ENCODE assay signal across 8 cellular contexts in genomic region chrX:130060122-130061069, GRCh38. TPM values are rescaled to one million over a fixed set of nuclear protein-coding genes. Genes with fewer than 3 reads are reported as not detected.
A peak's percentile ranks its signal among the peaks of the same experiment; 100 is the strongest.
DNase-seq lines count a peak whose midpoint lies in the region; ATAC-seq lines count a peak whose summit lies in the region.

No MANE protein-coding gene starts in this region.

- POLR2A ChIA-PET in activated CD4-positive, alpha-beta memory T cell treated with anti-CD3 and anti-CD28 coated beads for 36 hours (lab: Charles Lee): interaction anchor here (0.9 to 1.0 kb wide), 2 partner anchors 11 to 135 kb away, joined by 3 read pairs; no protein-coding TSS in a partner anchor

- H3K4me2 ChIP-seq in BLaER1 treated with 17β-estradiol and CSF1 and Interleukin-3, amounts not matched to agents 10 nM and 100 nM: peak overlapping the region; percentile 68 to 85 (median 76)

- H3K9me3 Mint-ChIP-seq in activated CD4-positive, alpha-beta memory T cell treated with anti-CD3 and anti-CD28 coated beads for 36 hours: no peaks in the 10 kb centered on the region

- H3K27ac Mint-ChIP-seq in activated CD4-positive, alpha-beta memory T cell treated with anti-CD3 and anti-CD28 coated beads for 36 hours: peak overlapping the region; percentile 60

- peaks cover 0 to 58% (median 11%) of the 10 kb centered on the region in 11 experiments; a peak in 15 of 22 replicates for H4K20me1 ChIP-seq in BLaER1 treated with 17β-estradiol and CSF1 and Interleukin-3, amounts not matched to agents 10 nM and 100 nM

- peak; percentile 89 for DNase-seq in GM19240 (ENCODE audit: insufficient read length, low spot score)
- DNase-seq in NCI-H526 (lab: John Stamatoyannopoulos, UW): peak; percentile 46 to 85
- DNase-seq in activated CD4-positive, alpha-beta memory T cell treated with anti-CD3 and anti-CD28 coated beads for 36 hours: peak; percentile 88
- DNase-seq in effector CD4-positive, alpha-beta T cell: peak; percentile 77
- DNase-seq in lung microvascular endothelial cell (ENCODE audit: low read depth in 2 of 2): peak; percentile 63 to 69
- peak; percentile 46 to 78 (median 69) for DNase-seq in stimulated activated CD4-positive, alpha-beta T cell treated with anti-CD3 and anti-CD28 coated beads, TNF-alpha, amount 100 ng/mL, for 24 hours (ENCODE audit: low read depth in 3 of 3)

- ATAC-seq in HG03432 (IDR thresholded peaks at IDR 0.05; ENCODE audit: unreplicated experiment): peak; percentile 95

- peaks cover 6% of the 10 kb centered on the region for H3K4me1 Mint-ChIP-seq in activated CD4-positive, alpha-beta memory T cell treated with anti-CD3 and anti-CD28 coated beads for 36 hours (ENCODE audit: low read depth)

- H3K9me3 ChIP-seq in BLaER1 treated with 17β-estradiol and CSF1 and Interleukin-3, amounts not matched to agents 10 nM and 100 nM (replicated peaks in 1 of 11): peaks cover 0 to 9% (median 0%) of the 10 kb centered on the region in 11 experiments; a peak in 3 of 22 replicates

- H3K36me3 Mint-ChIP-seq in activated CD4-positive, alpha-beta memory T cell treated with anti-CD3 and anti-CD28 coated beads for 36 hours: no peaks in the 10 kb centered on the region

- peaks cover 27 to 53% (median 47%) of the 10 kb centered on the region in 10 experiments; a peak in 19 of 20 replicates for H3K4me1 ChIP-seq in BLaER1 treated with 17β-estradiol and CSF1 and Interleukin-3, amounts not matched to agents 10 nM and 100 nM

- peak overlapping the region; percentile 49 to 69 (median 58) for H3K4me3 ChIP-seq in BLaER1 treated with 17β-estradiol and CSF1 and Interleukin-3, amounts not matched to agents 10 nM and 100 nM

- peak overlapping the region; percentile 68 to 82 (median 79) for H3K9ac ChIP-seq in BLaER1 treated with 17β-estradiol and CSF1 and Interleukin-3, amounts not matched to agents 10 nM and 100 nM

- intact Hi-C loops in activated CD4-positive, alpha-beta memory T cell treated with anti-CD3 and anti-CD28 coated beads for 36 hours (cut with micrococcal nuclease): loop anchor here (1.0 to 10.0 kb wide), 4 partner anchors 56 to 453 kb away; no protein-coding TSS in a partner anchor

- peak overlapping the region; percentile 73 for H3K4me3 Mint-ChIP-seq in activated CD4-positive, alpha-beta memory T cell treated with anti-CD3 and anti-CD28 coated beads for 36 hours

- CTCF ChIA-PET in activated CD4-positive, alpha-beta memory T cell treated with anti-CD3 and anti-CD28 coated beads for 36 hours (lab: Charles Lee): interaction anchor here (0.5 to 2.0 kb wide), 38 partner anchors 8 to 469 kb away, joined by 3 to 27 read pairs (median 4); partner anchors contain the start of gene APLN

- H3K27me3 ChIP-seq in BLaER1 treated with 17β-estradiol and CSF1 and Interleukin-3, amounts not matched to agents 10 nM and 100 nM: peaks cover 34 to 75% (median 49%) of the 10 kb centered on the region in 11 experiments; a peak in 21 of 22 replicates

- H3K36me3 ChIP-seq in BLaER1 treated with 17β-estradiol and CSF1 and Interleukin-3, amounts not matched to agents 10 nM and 100 nM: peaks cover 0 to 23% (median 9%) of the 10 kb centered on the region in 11 experiments; a peak in 16 of 22 replicates

- H3K27me3 Mint-ChIP-seq in activated CD4-positive, alpha-beta memory T cell treated with anti-CD3 and anti-CD28 coated beads for 36 hours: no peaks in the 10 kb centered on the region

- H3K27ac ChIP-seq in BLaER1 treated with 17β-estradiol and CSF1 and Interleukin-3, amounts not matched to agents 10 nM and 100 nM: peak overlapping the region; percentile 33 to 79 (median 71); a peak in 20 of 22 replicates

RNA-seq across cellular contexts. Expression of gene ELF4, which starts 49.9 kb away (rescaled TPM):
- total RNA-seq in activated CD4-positive, alpha-beta memory T cell treated with anti-CD3 and anti-CD28 coated beads for 36 hours: 10 to 100 TPM; 28.0 to 28.2 TPM
- 9.7 and 10.2 TPM in 2 replicates for total RNA-seq in lung microvascular endothelial cell

Comparison
In these comparisons a context has a peak if more than half of its experiments do, and no peak if none do; other contexts are left out.
1. Peak in every context shown above with its lines: DNase-seq, ATAC-seq, H3K4me3 ChIP-seq and H3K27ac ChIP-seq.